ENCODE assay signal across 14 cellular contexts in genomic region chr17:41895617-41896016, GRCh38. TPM values are rescaled to one million over a fixed set of nuclear protein-coding genes. Genes with fewer than 3 reads are reported as not detected.
DNase-seq lines count a peak whose midpoint lies in the region; ATAC-seq and TF ChIP-seq lines count a peak whose summit lies in the region.
"Had no signal": no experiment of that assay in that cellular context is flagged by ENCODE, and none has a peak within 500 bp of the region (broad histone marks: within the 10 kb centered on the region; RNA-seq: fewer than 3 reads in every experiment).

No MANE protein-coding gene starts in this region.

- H3K4me1 Mint-ChIP-seq in stimulated activated naive B cell treated with anti-CD40 and anti-IgM and Interleukin-4, amounts not matched to agents 10 μg/mL and 1 μg/mL and 100 μg/mL, for 72 hours, result peaks cover 2 to 7% of the 10 kb centered on the region in 2 donors

- H3K27ac ChIP-seq in ascending aorta (peak overlapping the region; percentile 24 to 59), heart right ventricle (peak overlapping the region in 8 of 10 donors; percentile 10 to 68 (median 56))
- H3K27ac ChIP-seq: BLaER1 had no signal

- intact Hi-C loops in ascending aorta (cut with DNase I), result no loop called here
- intact Hi-C loops in heart right ventricle (cut with DNase I), result no loop called here

- DNase-seq in BE2C (peak; percentile 57), ascending aorta (ENCODE audit: low spot score in 2 of 2) (no peak), heart right ventricle (peak in 1 of 2 donors; percentile 36), retina (peak; percentile 18)
- DNase-seq in stimulated activated CD4-positive, alpha-beta T cell treated with anti-CD3 and anti-CD28 coated beads, Interleukin-4, amount 100 ng/mL, for 24 hours, result no peak
- no peak for DNase-seq in stimulated activated naive B cell treated with anti-CD40 and anti-IgM and Interleukin-4, amounts not matched to agents 10 μg/mL and 1 μg/mL and 100 μg/mL, for 72 hours
- DNase-seq: activated CD4-positive, CD25-positive, alpha-beta regulatory T cell treated with anti-CD3 and anti-CD28 coated beads, Interleukin-2, amount 50 U/mL, for 72 hours; NCI-H1436; NCI-H82 had no signal

- WGBS in heart right ventricle, 2 donors, result 67 to 71% methylated on average over 5 of the region's 5 CpGs

- H3K4me3 Mint-ChIP-seq in stimulated activated naive B cell treated with anti-CD40 and anti-IgM and Interleukin-4, amounts not matched to agents 10 μg/mL and 1 μg/mL and 100 μg/mL, for 72 hours, result no peak overlapping the region

- TF ChIP-seq CTCF in BE2C (IDR thresholded peaks at IDR 0.05; ENCODE audit: low read depth, low read length) (no peak), ascending aorta (IDR thresholded peaks at IDR 0.05) (no peak), heart right ventricle (IDR thresholded peaks at IDR 0.05) (no peak)

- peaks cover 85% of the 10 kb centered on the region for H3K36me3 ChIP-seq in BE2C
- H3K36me3 ChIP-seq in ascending aorta, result peaks cover 61 to 88% of the 10 kb centered on the region in 2 donors
- peaks cover 0 to 100% (median 61%) of the 10 kb centered on the region in 9 donors for H3K36me3 ChIP-seq in heart right ventricle

- no peaks in the 10 kb centered on the region for H3K9me3 Mint-ChIP-seq in stimulated activated naive B cell treated with anti-CD40 and anti-IgM and Interleukin-4, amounts not matched to agents 10 μg/mL and 1 μg/mL and 100 μg/mL, for 72 hours

- H3K27me3 ChIP-seq in BE2C (no peaks in the 10 kb centered on the region), ascending aorta (no peaks in the 10 kb centered on the region), heart right ventricle (no peaks in the 10 kb centered on the region)
- H3K27me3 ChIP-seq: BLaER1 had no signal

- H3K4me3 ChIP-seq in BE2C (ENCODE audit: low read depth, low read length) (no peak overlapping the region), ascending aorta (no peak overlapping the region), heart right ventricle (no peak overlapping the region)
- H3K4me3 ChIP-seq: BLaER1, lung had no signal

- H3K4me1 ChIP-seq in BE2C, result peaks cover 36% of the 10 kb centered on the region
- peaks cover 2 to 4% of the 10 kb centered on the region in 2 donors for H3K4me1 ChIP-seq in ascending aorta
- H3K4me1 ChIP-seq in heart right ventricle, result peaks cover 0 to 16% (median 6%) of the 10 kb centered on the region in 9 donors
- H3K4me1 ChIP-seq: BLaER1 had no signal

- H3K9me3 ChIP-seq in BE2C, result no peaks in the 10 kb centered on the region
- no peaks in the 10 kb centered on the region for H3K9me3 ChIP-seq in ascending aorta
- H3K9me3 ChIP-seq in heart right ventricle, result no peaks in the 10 kb centered on the region
- H3K9me3 ChIP-seq: BLaER1 had no signal

- H3K27ac Mint-ChIP-seq in stimulated activated naive B cell treated with anti-CD40 and anti-IgM and Interleukin-4, amounts not matched to agents 10 μg/mL and 1 μg/mL and 100 μg/mL, for 72 hours, result no peak overlapping the region

- H3K27me3 Mint-ChIP-seq in stimulated activated naive B cell treated with anti-CD40 and anti-IgM and Interleukin-4, amounts not matched to agents 10 μg/mL and 1 μg/mL and 100 μg/mL, for 72 hours, result no peaks in the 10 kb centered on the region

- peak; percentile 54 to 85 (median 78) for ATAC-seq in heart right ventricle
- ATAC-seq in HG03571 (IDR thresholded peaks at IDR 0.05; ENCODE audit: unreplicated experiment), result no peak
- ATAC-seq in stimulated activated naive B cell treated with anti-CD40 and anti-IgM and Interleukin-4, amounts not matched to agents 10 μg/mL and 1 μg/mL and 100 μg/mL, for 72 hours (replicated peaks), result no peak
- ATAC-seq in GM18868 (IDR thresholded peaks at IDR 0.05; ENCODE audit: unreplicated experiment), result no peak

- peaks cover 54 to 62% of the 10 kb centered on the region in 2 donors for H3K36me3 Mint-ChIP-seq in stimulated activated naive B cell treated with anti-CD40 and anti-IgM and Interleukin-4, amounts not matched to agents 10 μg/mL and 1 μg/mL and 100 μg/mL, for 72 hours

RNA-seq across cellular contexts. Expression of gene ACLY, which starts 23.1 kb away (rescaled TPM):
- polyA plus RNA-seq in BE2C (2012; ENCODE audit: insufficient read depth, insufficient read length, low read depth), result 313 TPM
- total RNA-seq in ascending aorta, result 64.4 TPM
- total RNA-seq in heart right ventricle, result 10 to 100 TPM; 22.0 to 42.2 (median 25.2) TPM
- polyA plus RNA-seq in heart right ventricle, result 10 to 100 TPM; 12.1 to 27.0 TPM

RNA-seq across cellular contexts. Expression of gene KLHL11, which starts 30.4 kb away (rescaled TPM):
- polyA plus RNA-seq in BE2C (2012; ENCODE audit: insufficient read depth, insufficient read length, low read depth), result 6.6 TPM
- total RNA-seq in ascending aorta (8.9 TPM), heart right ventricle (1 to 10 TPM; 2.1 to 4.9 (median 3.6) TPM)
- polyA plus RNA-seq in heart right ventricle, result 1 to 10 TPM; 1.4 TPM

RNA-seq across cellular contexts. Expression of gene ODAD4, which starts 34.8 kb away (rescaled TPM):
- 1.8 TPM for polyA plus RNA-seq in BE2C (2012; ENCODE audit: insufficient read depth, insufficient read length, low read depth)
- not detected for total RNA-seq in ascending aorta
- total RNA-seq in heart right ventricle, result 1 to 10 TPM in 3 of 10 donors, under 1 TPM in 7; 0.23 to 1.6 (median 0.63) TPM
- 1 to 10 TPM; 1.2 to 1.5 TPM for polyA plus RNA-seq in heart right ventricle

RNA-seq across cellular contexts. Expression of gene KLHL10, which starts 58.0 kb away (rescaled TPM):
- not detected for polyA plus RNA-seq in BE2C (2012; ENCODE audit: insufficient read depth, insufficient read length, low read depth)
- total RNA-seq in ascending aorta (not detected), heart right ventricle (under 1 TPM in 4 of 10 donors, not detected in 6; 0.12 to 0.25 (median 0.18) TPM)
- under 1 TPM in 1 of 2 donors, not detected in 1; 0.01 TPM for polyA plus RNA-seq in heart right ventricle
- total RNA-seq: glomerular endothelial cell had no signal

RNA-seq across cellular contexts. Expression of gene NT5C3B, which starts 59.6 kb away (rescaled TPM):
- polyA plus RNA-seq in BE2C (2012; ENCODE audit: insufficient read depth, insufficient read length, low read depth), result 183 TPM
- 36.7 TPM for total RNA-seq in ascending aorta
- total RNA-seq in heart right ventricle, result 10 to 100 TPM; 14.5 to 25.0 (median 20.5) TPM
- polyA plus RNA-seq in heart right ventricle, result 10 to 100 TPM; 42.1 to 48.5 TPM

Comparison
In these comparisons a context has a peak if more than half of its experiments do, and no peak if none do; other contexts are left out.
1. DNase-seq: peak in BE2C (single experiment) and retina (single experiment); none in ascending aorta (0 of 2), stimulated activated CD4-positive, alpha-beta T cell treated with anti-CD3 and anti-CD28 coated beads, Interleukin-4, amount 100 ng/mL, for 24 hours (single experiment) and stimulated activated naive B cell treated with anti-CD40 and anti-IgM and Interleukin-4, amounts not matched to agents 10 μg/mL and 1 μg/mL and 100 μg/mL, for 72 hours (single experiment).
2. ATAC-seq: peak in heart right ventricle (8 of 8); none in HG03571 (single experiment), stimulated activated naive B cell treated with anti-CD40 and anti-IgM and Interleukin-4, amounts not matched to agents 10 μg/mL and 1 μg/mL and 100 μg/mL, for 72 hours (0 of 2) and GM18868 (single experiment).